Comparison of ENCODE assay signal across 13 cellular contexts in genomic region chr19:47369923-47370625, GRCh38. TPM values are rescaled to one million over a fixed set of nuclear protein-coding genes. Genes with fewer than 3 reads are reported as not detected.
A peak's percentile ranks its signal among the peaks of the same experiment; 100 is the strongest.
DNase-seq lines count a peak whose midpoint lies in the region; ATAC-seq and TF ChIP-seq lines count a peak whose summit lies in the region.
"Had no signal": no experiment of that assay in that cellular context is flagged by ENCODE, and none has a peak within 500 bp of the region (broad histone marks: within the 10 kb centered on the region; RNA-seq: fewer than 3 reads in every experiment).

No MANE protein-coding gene starts in this region.

- WGBS in hepatocyte (ENCODE audit: low lambda C conversion rate, missing lambda C conversion rate): 88% methylated on average over 15 of the region's 15 CpGs

- H3K27ac ChIP-seq in right atrium auricular region (no peak overlapping the region), hepatocyte (no peak overlapping the region), upper lobe of right lung (no peak overlapping the region)
- H3K27ac ChIP-seq: prostate gland had no signal

- no peaks in the 10 kb centered on the region for H4K20me1 ChIP-seq in hepatocyte (ENCODE audit: insufficient read depth, poor library complexity, severe bottlenecking)

- intact Hi-C loops in Right ventricle myocardium inferior (cut with DNase I) (no loop called here), upper lobe of right lung (cut with DNase I) (no loop called here)

- H3K9me2 ChIP-seq in hepatocyte (replicated peaks; ENCODE audit: insufficient read depth): no peaks in the 10 kb centered on the region

- no peak overlapping the region for H3K4me3 ChIP-seq in right atrium auricular region
- H3K4me3 ChIP-seq in hepatocyte: no peak overlapping the region
- H3K4me3 ChIP-seq in upper lobe of right lung: no peak overlapping the region
- H3K4me3 ChIP-seq: prostate gland had no signal

- DNase-seq in Right ventricle myocardium inferior (ENCODE audit: missing footprints): peak; percentile 83
- DNase-seq in right atrium auricular region (ENCODE audit: low spot score): no peak
- peak; percentile 84 for DNase-seq in amniotic epithelial cell (ENCODE audit: low read depth)
- DNase-seq in hepatocyte (ENCODE audit: low spot score): peak; percentile 35
- no peak for DNase-seq in upper lobe of right lung
- DNase-seq in SW480 (ENCODE audit: low spot score): no peak
- no peak for DNase-seq in NCI-H1694 treated with DMSO at 0.1 percent for 48 hours (lab: John Stamatoyannopoulos, UW)
- no peak for DNase-seq in Ammon's horn (ENCODE audit: low spot score)
- DNase-seq: ACHN; activated CD8-positive, alpha-beta memory T cell treated with anti-CD3 and anti-CD28 coated beads, Interleukin-2, amount 50 U/mL, for 4 hours; dermis blood vessel endothelial cell; NCI-H2029 treated with DMSO at 0.1 percent for 48 hours had no signal

- H3K9me3 ChIP-seq in right atrium auricular region (no peaks in the 10 kb centered on the region), hepatocyte (ENCODE audit: low read depth) (no peaks in the 10 kb centered on the region), upper lobe of right lung (no peaks in the 10 kb centered on the region)
- H3K9me3 ChIP-seq: prostate gland had no signal

- H3K4me1 ChIP-seq in right atrium auricular region: no peaks in the 10 kb centered on the region
- H3K4me1 ChIP-seq in hepatocyte (ENCODE audit: insufficient read depth): no peaks in the 10 kb centered on the region
- no peaks in the 10 kb centered on the region for H3K4me1 ChIP-seq in upper lobe of right lung
- H3K4me1 ChIP-seq: prostate gland had no signal

- no peaks in the 10 kb centered on the region for H3K27me3 ChIP-seq in right atrium auricular region
- no peaks in the 10 kb centered on the region for H3K27me3 ChIP-seq in hepatocyte
- no peaks in the 10 kb centered on the region for H3K27me3 ChIP-seq in upper lobe of right lung

- no peaks in the 10 kb centered on the region for H3K79me2 ChIP-seq in hepatocyte

- H3K36me3 ChIP-seq in right atrium auricular region: peaks cover 83% of the 10 kb centered on the region
- H3K36me3 ChIP-seq in hepatocyte (replicated peaks; ENCODE audit: insufficient read depth, low read depth): no peaks in the 10 kb centered on the region
- H3K36me3 ChIP-seq in upper lobe of right lung: peaks cover 71% of the 10 kb centered on the region

- no peak overlapping the region for H3K4me2 ChIP-seq in hepatocyte

- TF ChIP-seq CTCF in right atrium auricular region (IDR thresholded peaks at IDR 0.05): no peak
- TF ChIP-seq CTCF in hepatocyte (IDR thresholded peaks at IDR 0.05; ENCODE audit: poor library complexity): no peak
- TF ChIP-seq CTCF in upper lobe of right lung (IDR thresholded peaks at IDR 0.05): no peak

- ATAC-seq in Right ventricle myocardium inferior (peak; percentile 35), upper lobe of right lung (peak; percentile 81)

- H2AFZ ChIP-seq in hepatocyte: no peak overlapping the region

RNA-seq across cellular contexts. Expression of gene DHX34, which starts 21.0 kb away (rescaled TPM):
- total RNA-seq in Right ventricle myocardium inferior (8.0 TPM), right atrium auricular region (1 to 10 TPM; 5.1 to 8.2 TPM), hepatocyte (9.3 and 10.7 TPM in 2 replicates), upper lobe of right lung (15.8 TPM)
- 17.6 and 18.2 TPM in 2 replicates for polyA plus RNA-seq in hepatocyte

RNA-seq across cellular contexts. Expression of gene C5AR2, which starts 38.1 kb away (rescaled TPM):
- total RNA-seq in Right ventricle myocardium inferior (0.95 TPM), right atrium auricular region (1 to 10 TPM; 1.1 to 3.3 TPM), hepatocyte (0.53 TPM in 1 of 2 replicates, not detected in the other), upper lobe of right lung (3.5 TPM)
- polyA plus RNA-seq in hepatocyte: 0.24 TPM in 1 of 2 replicates, not detected in the other

RNA-seq across cellular contexts. Expression of gene MEIS3, which starts 49.3 kb away (rescaled TPM):
- total RNA-seq in Right ventricle myocardium inferior: 3.8 TPM
- 1 to 10 TPM; 6.3 to 9.2 TPM for total RNA-seq in right atrium auricular region
- 18.4 and 21.2 TPM in 2 replicates for total RNA-seq in hepatocyte
- polyA plus RNA-seq in hepatocyte: 40.6 and 47.0 TPM in 2 replicates
- 4.3 TPM for total RNA-seq in upper lobe of right lung
- total RNA-seq: dermis blood vessel endothelial cell had no signal

Comparison
In these comparisons a context has a peak if more than half of its experiments do, and no peak if none do; other contexts are left out.
1. DNase-seq: peak in Right ventricle myocardium inferior (single experiment), amniotic epithelial cell (single experiment) and hepatocyte (single experiment); none in right atrium auricular region (single experiment), upper lobe of right lung (single experiment), SW480 (single experiment), NCI-H1694 treated with DMSO at 0.1 percent for 48 hours (single experiment) and Ammon's horn (single experiment).